26 cellular contexts compared by ENCODE assay signal in the genomic region with DNA sequence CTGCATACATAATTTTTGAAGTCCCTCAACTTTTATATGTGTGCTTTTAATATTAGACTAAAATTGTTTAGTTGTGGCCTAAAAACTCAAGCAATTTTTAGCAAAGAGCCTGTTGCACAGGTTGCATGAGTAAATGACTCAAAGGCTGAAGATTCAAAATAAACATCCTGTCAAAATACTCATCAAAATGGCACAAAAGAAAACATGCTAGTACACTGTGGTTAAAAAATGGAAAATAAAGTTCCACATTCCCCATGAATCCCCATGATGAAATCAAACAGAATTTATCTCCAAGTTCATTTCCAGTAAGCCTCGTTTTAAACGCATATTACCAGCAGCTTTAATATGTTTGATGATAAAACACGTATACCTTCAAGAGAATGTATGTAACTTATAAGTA.
DNase-seq lines count a peak whose midpoint lies in the region; ATAC-seq, FAIRE-seq and TF ChIP-seq lines count a peak whose summit lies in the region.
"Had no signal": no experiment of that assay in that cellular context is flagged by ENCODE, and none has a peak within 500 bp of the region (broad histone marks: within the 10 kb centered on the region; RNA-seq: fewer than 3 reads in every experiment).

No MANE protein-coding gene starts in this region.

- H3K9me3 ChIP-seq in A549, result no peaks in the 10 kb centered on the region
- no peaks in the 10 kb centered on the region for H3K9me3 ChIP-seq in PC-3 (ENCODE audit: low read length)
- H3K9me3 ChIP-seq in RWPE2 (ENCODE audit: severe bottlenecking), result no peaks in the 10 kb centered on the region
- no peaks in the 10 kb centered on the region for H3K9me3 ChIP-seq in CD4-positive, alpha-beta T cell (ENCODE audit: control insufficient read depth, low read length)
- H3K9me3 ChIP-seq in mesenchymal stem cell (ENCODE audit: control insufficient read depth, low read length), result no peaks in the 10 kb centered on the region
- H3K9me3 ChIP-seq: BLaER1 treated with 17β-estradiol and CSF1 and Interleukin-3, amounts not matched to agents 10 nM and 100 nM had no signal

- no peak overlapping the region for H2AK5ac ChIP-seq in mesenchymal stem cell (ENCODE audit: low read length, severe bottlenecking)

- no peak overlapping the region for H3K27ac Mint-ChIP-seq in CD4-positive, alpha-beta T cell
- H3K27ac Mint-ChIP-seq: B cell; CD4-positive, alpha-beta memory T cell; CD8-positive, alpha-beta memory T cell had no signal

- no peak overlapping the region for H3K23ac ChIP-seq in mesenchymal stem cell (ENCODE audit: low read length in 2 of 2)

- no peaks in the 10 kb centered on the region for H3K36me3 Mint-ChIP-seq in CD4-positive, alpha-beta T cell (ENCODE audit: low read depth)
- H3K36me3 Mint-ChIP-seq: CD4-positive, alpha-beta memory T cell; CD8-positive, alpha-beta memory T cell had no signal

- H4K91ac ChIP-seq in mesenchymal stem cell (ENCODE audit: low read length), result no peak overlapping the region

- peaks cover 11% of the 10 kb centered on the region for H3F3A ChIP-seq in PC-3 (ENCODE audit: low read length, unreplicated experiment)

- TF ChIP-seq RAD21 in A549 (conservative IDR thresholded peaks at IDR 0.05 in 1 of 2, IDR thresholded peaks at IDR 0.05 in 1 of 2), result no peak

- no peaks in the 10 kb centered on the region for H3K9me3 Mint-ChIP-seq in CD4-positive, alpha-beta T cell
- H3K9me3 Mint-ChIP-seq: CD4-positive, alpha-beta memory T cell had no signal

- H4K20me1 ChIP-seq in PC-3 (ENCODE audit: low read length), result no peaks in the 10 kb centered on the region
- H4K20me1 ChIP-seq: BLaER1 treated with 17β-estradiol and CSF1 and Interleukin-3, amounts not matched to agents 10 nM and 100 nM had no signal

- H2BK12ac ChIP-seq in mesenchymal stem cell (ENCODE audit: low read length in 2 of 2), result no peak overlapping the region

- 79% methylated on average over 3 of the region's 3 CpGs for WGBS in A549 (ENCODE audit: missing lambda C conversion rate)
- no CpG with 5 or more reads among the region's 3 CpGs for WGBS in mesenchymal stem cell

- no peaks in the 10 kb centered on the region for H3K79me2 ChIP-seq in PC-3 (ENCODE audit: low read length)

- no peaks in the 10 kb centered on the region for H3K36me3 ChIP-seq in PC-3 (ENCODE audit: low read depth, low read length)
- no peaks in the 10 kb centered on the region for H3K36me3 ChIP-seq in RWPE2 (ENCODE audit: low read depth)
- H3K36me3 ChIP-seq in mesenchymal stem cell (ENCODE audit: control insufficient read depth in 1 of 2, insufficient read depth in 2 of 2, low read depth in 1 of 2, low read length in 2 of 2), result no peaks in the 10 kb centered on the region
- H3K36me3 ChIP-seq: BLaER1 treated with 17β-estradiol and CSF1 and Interleukin-3, amounts not matched to agents 10 nM and 100 nM had no signal

- intact Hi-C loops in PC-3 (cut with micrococcal nuclease), result loop anchor here (5.0 kb wide), 2 partner anchors 83 to 212 kb away; no protein-coding TSS in a partner anchor
- intact Hi-C loops in CD4-positive, alpha-beta T cell (cut with DNase I, micrococcal nuclease), result no loop called here

- H3K14ac ChIP-seq in mesenchymal stem cell (ENCODE audit: low read length in 2 of 2), result no peak overlapping the region

- TF ChIP-seq CTCF in A549 (IDR thresholded peaks at IDR 0.05) (no peak), PC-3 (conservative IDR thresholded peaks at IDR 0.05; ENCODE audit: low read depth, low read length) (no peak), RWPE2 (IDR thresholded peaks at IDR 0.05; ENCODE audit: poor library complexity, severe bottlenecking) (no peak), epithelial cell of esophagus (IDR thresholded peaks at IDR 0.05; ENCODE audit: insufficient read depth, low read depth, low read length, missing control alignments) (no peak)
- no peak for TF ChIP-seq CTCF in CD4-positive, alpha-beta T cell (IDR thresholded peaks at IDR 0.05)

- H2BK15ac ChIP-seq in mesenchymal stem cell (ENCODE audit: low read depth, poor library complexity, severe bottlenecking), result no peak overlapping the region

- TF ChIP-seq POLR2A in A549 (IDR thresholded peaks at IDR 0.05; ENCODE audit: low read length), result no peak

- H3K18ac ChIP-seq in mesenchymal stem cell (ENCODE audit: low read depth in 1 of 2, low read length in 2 of 2), result no peak overlapping the region

- no peaks in the 10 kb centered on the region for H3K4me1 Mint-ChIP-seq in CD4-positive, alpha-beta T cell (ENCODE audit: low read depth)
- H3K4me1 Mint-ChIP-seq: B cell; CD4-positive, alpha-beta memory T cell; CD8-positive, alpha-beta memory T cell had no signal

- H2AFZ ChIP-seq in PC-3 (ENCODE audit: low read length) (no peak overlapping the region), mesenchymal stem cell (ENCODE audit: low read depth, low read length) (no peak overlapping the region)

- peak overlapping the region; percentile 29 to 80; a peak in 4 of 6 replicates for H3K27ac ChIP-seq in A549
- peak overlapping the region; percentile 65 for H3K27ac ChIP-seq in PC-3 (ENCODE audit: low read length)
- no peak overlapping the region for H3K27ac ChIP-seq in RWPE2 (ENCODE audit: poor library complexity, severe bottlenecking)
- H3K27ac ChIP-seq in CD4-positive, alpha-beta T cell (ENCODE audit: low read depth, low read length), result no peak overlapping the region
- H3K27ac ChIP-seq in mesenchymal stem cell (ENCODE audit: low read length, poor library complexity, severe bottlenecking), result no peak overlapping the region
- H3K27ac ChIP-seq: BLaER1 treated with 17β-estradiol and CSF1 and Interleukin-3, amounts not matched to agents 10 nM and 100 nM; C4-2B had no signal

- no peak for TF ChIP-seq EP300 in A549 (IDR thresholded peaks at IDR 0.05)

- CTCF ChIA-PET in A549 (lab: Yijun Ruan, JAX), result interaction anchor here (0.6 to 1.0 kb wide), 2 partner anchors 16 to 86 kb away, joined by 3 to 4 read pairs; no protein-coding TSS in a partner anchor
- CTCF ChIA-PET in PC-3 (lab: Charles Lee), result no interaction called here
- CTCF ChIA-PET in CD4-positive, alpha-beta T cell (lab: Charles Lee), result no interaction called here

- H3K4me3 ChIP-seq in A549, result no peak overlapping the region
- H3K4me3 ChIP-seq in PC-3 (ENCODE audit: low read length), result no peak overlapping the region
- H3K4me3 ChIP-seq in RWPE2 (ENCODE audit: severe bottlenecking), result no peak overlapping the region
- no peak overlapping the region for H3K4me3 ChIP-seq in epithelial cell of esophagus (ENCODE audit: low read length)
- no peak overlapping the region for H3K4me3 ChIP-seq in mesenchymal stem cell (ENCODE audit: insufficient read depth in 1 of 2, low read depth in 1 of 2, low read length in 2 of 2)
- H3K4me3 ChIP-seq: BLaER1 treated with 17β-estradiol and CSF1 and Interleukin-3, amounts not matched to agents 10 nM and 100 nM; GM12878 had no signal

- ATAC-seq in A549, result no peak
- ATAC-seq in PC-3, result peak; percentile 20; the same call in 1 of the 2 replicates
- peak; percentile 45; the same call in 2 of the 3 replicates for ATAC-seq in RWPE2 (ENCODE audit: low read depth)
- no peak for ATAC-seq in CD4-positive, alpha-beta T cell (ENCODE audit: poor library complexity)
- ATAC-seq: GM12878 had no signal

- H2BK5ac ChIP-seq in mesenchymal stem cell (ENCODE audit: low read depth, low read length, poor library complexity, severe bottlenecking), result no peak overlapping the region

- BruUV-seq in PC-3 (replicated peaks; lab: Mats Ljungman, UMichigan), result no TSS peak

- H3K9ac ChIP-seq in PC-3 (ENCODE audit: low read length), result peak overlapping the region; percentile 9; the same call in 1 of the 2 replicates
- H3K9ac ChIP-seq in mesenchymal stem cell (ENCODE audit: low read length), result no peak overlapping the region
- H3K9ac ChIP-seq: BLaER1 treated with 17β-estradiol and CSF1 and Interleukin-3, amounts not matched to agents 10 nM and 100 nM had no signal

- no peak overlapping the region for H3K4ac ChIP-seq in mesenchymal stem cell (ENCODE audit: low read depth in 1 of 2, low read length in 2 of 2)

- POLR2A ChIA-PET in A549 (lab: Yijun Ruan, JAX) (no interaction called here), PC-3 (lab: Charles Lee; ENCODE audit: unreplicated experiment) (interaction anchor here (0.5 kb wide), 1 partner anchor 83 kb away, joined by 4 read pairs; no protein-coding TSS in a partner anchor)
- POLR2A ChIA-PET in CD4-positive, alpha-beta T cell (lab: Charles Lee), result no interaction called here

- DNase-seq in A549 (ENCODE audit: low read depth in 1 of 2, low spot score in 1 of 2) (no peak), PC-3 (peak; percentile 84), RWPE2 (ENCODE audit: low spot score) (no peak), epithelial cell of esophagus (ENCODE audit: low read depth) (peak; percentile 63), mesenchymal stem cell (no peak)
- no peak for DNase-seq in activated T-cell treated with anti-CD3 and anti-CD28 coated beads, Interleukin-2, amount 50 U/mL, for 1 hour
- DNase-seq in CD4-positive, alpha-beta T cell, result no peak
- DNase-seq: 8988T; AML-193; CD4-positive, alpha-beta memory T cell; CD8-positive, alpha-beta memory T cell; COR-L47; DMS 273 treated with DMSO at 0.1 percent for 48 hours; DMS153; DMS53; DMS79; DND-41; EL; GDM1 had no signal

- H2BK120ac ChIP-seq in mesenchymal stem cell (ENCODE audit: low read depth, low read length), result no peak overlapping the region

- H3K4me3 Mint-ChIP-seq in CD4-positive, alpha-beta T cell, result no peak overlapping the region
- H3K4me3 Mint-ChIP-seq: B cell; CD4-positive, alpha-beta memory T cell; CD8-positive, alpha-beta memory T cell had no signal

- H3K9me2 ChIP-seq in PC-3 (replicated peaks; ENCODE audit: low read length), result no peaks in the 10 kb centered on the region; the same call in 1 of the 2 replicates

- no peak for FAIRE-seq in A549 (lab: Jason Lieb, UNC)
- FAIRE-seq: A204.1, GM12878, GM12892, GM19239 had no signal

- no peaks in the 10 kb centered on the region for H3K79me1 ChIP-seq in mesenchymal stem cell (replicated peaks; ENCODE audit: low read length, poor library complexity, severe bottlenecking)

- no peak overlapping the region for H4K8ac ChIP-seq in mesenchymal stem cell (ENCODE audit: low read length)

- H3K4me1 ChIP-seq in A549 (peaks cover 50% of the 10 kb centered on the region), PC-3 (ENCODE audit: insufficient read depth, low read length) (peaks cover 48% of the 10 kb centered on the region), RWPE2 (ENCODE audit: insufficient read depth, poor library complexity, severe bottlenecking) (peaks cover 20% of the 10 kb centered on the region), mesenchymal stem cell (ENCODE audit: control insufficient read depth, insufficient read depth, low read depth, low read length) (peaks cover 2% of the 10 kb centered on the region)
- H3K4me1 ChIP-seq: BLaER1 treated with 17β-estradiol and CSF1 and Interleukin-3, amounts not matched to agents 10 nM and 100 nM had no signal

- H3K27me3 Mint-ChIP-seq in CD4-positive, alpha-beta T cell, result no peaks in the 10 kb centered on the region
- H3K27me3 Mint-ChIP-seq: B cell; CD4-positive, alpha-beta memory T cell; CD8-positive, alpha-beta memory T cell had no signal

- no peaks in the 10 kb centered on the region for H3K27me3 ChIP-seq in PC-3 (ENCODE audit: low read length)
- H3K27me3 ChIP-seq in RWPE2 (ENCODE audit: insufficient read depth, poor library complexity, severe bottlenecking), result no peaks in the 10 kb centered on the region
- no peaks in the 10 kb centered on the region for H3K27me3 ChIP-seq in CD4-positive, alpha-beta T cell (ENCODE audit: control insufficient read depth, insufficient read depth, low read length)
- no peaks in the 10 kb centered on the region for H3K27me3 ChIP-seq in mesenchymal stem cell (ENCODE audit: control insufficient read depth in 1 of 2, insufficient read depth in 1 of 2, low read length in 2 of 2)
- H3K27me3 ChIP-seq: BLaER1 treated with 17β-estradiol and CSF1 and Interleukin-3, amounts not matched to agents 10 nM and 100 nM had no signal

- peak overlapping the region; percentile 31; the same call in 2 of the 3 replicates for H3K4me2 ChIP-seq in A549
- H3K4me2 ChIP-seq in PC-3 (ENCODE audit: low read length), result peak overlapping the region; percentile 37
- no peak overlapping the region for H3K4me2 ChIP-seq in mesenchymal stem cell (ENCODE audit: low read length, poor library complexity, severe bottlenecking)
- H3K4me2 ChIP-seq: BLaER1 treated with 17β-estradiol and CSF1 and Interleukin-3, amounts not matched to agents 10 nM and 100 nM had no signal

Comparison
In these comparisons a context has a peak if more than half of its experiments do, and no peak if none do; other contexts are left out.
1. ATAC-seq: peak in PC-3 (single experiment) and RWPE2 (single experiment); none in A549 (0 of 2) and CD4-positive, alpha-beta T cell (single experiment).
2. DNase-seq: peak in PC-3 (single experiment) and epithelial cell of esophagus (single experiment); none in A549 (0 of 2), RWPE2 (single experiment), activated T-cell treated with anti-CD3 and anti-CD28 coated beads, Interleukin-2, amount 50 U/mL, for 1 hour (single experiment), CD4-positive, alpha-beta T cell (0 of 10) and mesenchymal stem cell (single experiment).
3. H3K27ac ChIP-seq: peak in A549 (2 of 2) and PC-3 (single experiment); none in RWPE2 (single experiment), CD4-positive, alpha-beta T cell (single experiment) and mesenchymal stem cell (single experiment).